Comparison of ENCODE assay signal across 7 cellular contexts in the genomic region with DNA sequence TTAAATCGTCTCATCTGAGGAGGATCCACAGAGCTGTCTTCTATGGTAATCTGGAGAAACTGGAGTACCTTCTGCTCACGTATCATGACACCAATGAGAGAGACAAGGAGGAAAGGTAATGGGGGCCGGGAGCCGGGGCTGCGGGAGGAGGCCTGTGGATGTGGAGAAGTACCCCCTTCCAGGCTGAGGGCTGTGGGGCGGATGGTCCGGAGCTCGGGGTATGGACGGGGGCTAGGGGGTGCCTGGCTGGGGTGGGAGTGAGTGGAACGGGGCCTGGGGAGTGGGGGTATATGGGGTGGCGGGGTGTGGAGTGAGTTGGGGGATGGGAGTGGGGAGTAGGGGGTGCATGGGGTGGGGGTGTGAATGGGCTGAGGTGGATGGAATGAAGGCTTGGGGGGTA.
DNase-seq lines count a peak whose midpoint lies in the region; ATAC-seq and TF ChIP-seq lines count a peak whose summit lies in the region.
"Not testable (repeated sequence)": the region's sequence is repeated elsewhere in the genome, so short reads cannot be mapped to it uniquely, and the experiment has no call there.

No MANE protein-coding gene starts in this region.

- DNase-seq in activated CD8-positive, alpha-beta memory T cell treated with anti-CD3 and anti-CD28 coated beads, Interleukin-2, amount 10 ng/mL, durations not matched to agents 7 days and 5 days; glutamatergic neuron; retinal pigment epithelial cell (ENCODE audit: low read depth): not testable (repeated sequence)

- peak overlapping the region; percentile 52 for H3K4me3 Mint-ChIP-seq in activated CD8-positive, alpha-beta memory T cell treated with anti-CD3 and anti-CD28 coated beads, Interleukin-2, amount 10 ng/mL, durations not matched to agents 7 days and 5 days
- peak overlapping the region; percentile 84 to 88 (median 87) for H3K4me3 Mint-ChIP-seq in brain
- peak overlapping the region; percentile 90 for H3K4me3 Mint-ChIP-seq in glutamatergic neuron (ENCODE audit: unreplicated experiment)

- peak overlapping the region; percentile 90 for H3K9ac ChIP-seq in OCI-LY1 (ENCODE audit: low read length)

- peaks cover 30% of the 10 kb centered on the region for H3K79me2 ChIP-seq in OCI-LY1 (ENCODE audit: insufficient read depth, low read length)

- 69% methylated on average over 5 of the region's 11 CpGs; no CpG with 5 or more reads in 1 of the 2 experiments for WGBS in mesodermal cell (ENCODE audit: insufficient coverage in 2 of 2), 2 experiments

- H3F3A ChIP-seq in OCI-LY1 (ENCODE audit: insufficient read depth, low read length), result not testable (repeated sequence)

- not testable (repeated sequence) for H2AFZ ChIP-seq in OCI-LY1 (ENCODE audit: low read length)

- not testable (repeated sequence) for H3K4me1 Mint-ChIP-seq in activated CD8-positive, alpha-beta memory T cell treated with anti-CD3 and anti-CD28 coated beads, Interleukin-2, amount 10 ng/mL, durations not matched to agents 7 days and 5 days; brain; glutamatergic neuron (ENCODE audit: low read depth, unreplicated experiment)

- CTCF ChIA-PET in activated CD8-positive, alpha-beta memory T cell treated with anti-CD3 and anti-CD28 coated beads, Interleukin-2, amount 10 ng/mL, durations not matched to agents 7 days and 5 days (lab: Charles Lee), result not testable (repeated sequence)

- H3K4me3 ChIP-seq in GM08714 (ENCODE audit: low read length), result peak overlapping the region; percentile 10; the same call in 1 of the 2 replicates
- peak overlapping the region; percentile 87 for H3K4me3 ChIP-seq in OCI-LY1 (ENCODE audit: low read depth, low read length, poor library complexity, severe bottlenecking)
- peak overlapping the region; percentile 34 for H3K4me3 ChIP-seq in mesodermal cell (ENCODE audit: extremely low read depth, insufficient read depth, low read length, poor library complexity, severe bottlenecking)
- H3K4me3 ChIP-seq in retinal pigment epithelial cell (ENCODE audit: low read length), result peak overlapping the region; percentile 25

- H3K4me1 ChIP-seq in OCI-LY1 (ENCODE audit: insufficient read depth, low read length, severe bottlenecking), result peaks cover 16% of the 10 kb centered on the region
- H3K4me1 ChIP-seq in mesodermal cell (ENCODE audit: control insufficient read depth, insufficient read depth, low read length, poor library complexity, severe bottlenecking), result not testable (repeated sequence)

- H3K9me3 ChIP-seq in OCI-LY1 (ENCODE audit: low read length); mesodermal cell (ENCODE audit: control insufficient read depth, low read length): not testable (repeated sequence)

- not testable (repeated sequence) for TF ChIP-seq CTCF in OCI-LY1 (IDR thresholded peaks at IDR 0.05; ENCODE audit: low read length); brain (conservative IDR thresholded peaks at IDR 0.05); glutamatergic neuron (IDR thresholded peaks at IDR 0.05; ENCODE audit: partially characterized antibody, unreplicated experiment); retinal pigment epithelial cell (conservative IDR thresholded peaks at IDR 0.05; ENCODE audit: low read depth, low read length)

- H3K36me3 Mint-ChIP-seq in activated CD8-positive, alpha-beta memory T cell treated with anti-CD3 and anti-CD28 coated beads, Interleukin-2, amount 10 ng/mL, durations not matched to agents 7 days and 5 days; brain; glutamatergic neuron (ENCODE audit: unreplicated experiment): not testable (repeated sequence)

- H3K36me3 ChIP-seq in OCI-LY1 (ENCODE audit: insufficient read depth, low read length), result peaks cover 26% of the 10 kb centered on the region
- H3K36me3 ChIP-seq in mesodermal cell (ENCODE audit: control insufficient read depth, insufficient read depth, low read length), result not testable (repeated sequence)

- H4K20me1 ChIP-seq in OCI-LY1 (ENCODE audit: insufficient read depth, low read length), result not testable (repeated sequence)

- not testable (repeated sequence) for H3K9me3 Mint-ChIP-seq in activated CD8-positive, alpha-beta memory T cell treated with anti-CD3 and anti-CD28 coated beads, Interleukin-2, amount 10 ng/mL, durations not matched to agents 7 days and 5 days (ENCODE audit: low read depth); glutamatergic neuron (ENCODE audit: unreplicated experiment)
- H3K9me3 Mint-ChIP-seq in brain, result peaks cover 3 to 15% (median 9%) of the 10 kb centered on the region in 5 experiments

- not testable (repeated sequence) for H3K27me3 ChIP-seq in OCI-LY1 (ENCODE audit: insufficient read depth, low read length)

- H3K27me3 Mint-ChIP-seq in activated CD8-positive, alpha-beta memory T cell treated with anti-CD3 and anti-CD28 coated beads, Interleukin-2, amount 10 ng/mL, durations not matched to agents 7 days and 5 days, result peaks cover 43% of the 10 kb centered on the region
- H3K27me3 Mint-ChIP-seq in brain, result peaks cover 32% of the 10 kb centered on the region
- H3K27me3 Mint-ChIP-seq in glutamatergic neuron (ENCODE audit: unreplicated experiment), result not testable (repeated sequence)

- H3K27ac ChIP-seq in OCI-LY1 (ENCODE audit: low read depth, low read length, poor library complexity, severe bottlenecking), result peak overlapping the region; percentile 87
- H3K27ac ChIP-seq in mesodermal cell (ENCODE audit: low read depth, low read length, severe bottlenecking), result not testable (repeated sequence)

- H3K27ac Mint-ChIP-seq in activated CD8-positive, alpha-beta memory T cell treated with anti-CD3 and anti-CD28 coated beads, Interleukin-2, amount 10 ng/mL, durations not matched to agents 7 days and 5 days; glutamatergic neuron (ENCODE audit: unreplicated experiment): not testable (repeated sequence)
- H3K27ac Mint-ChIP-seq in brain, result peak overlapping the region in 1 of 5 experiments; percentile 22

- H3K4me2 ChIP-seq in OCI-LY1 (ENCODE audit: low read length), result peak overlapping the region; percentile 72

- not testable (repeated sequence) for ATAC-seq in activated CD8-positive, alpha-beta memory T cell treated with anti-CD3 and anti-CD28 coated beads, Interleukin-2, amount 10 ng/mL, durations not matched to agents 7 days and 5 days

- not testable (repeated sequence) for H3K9me2 ChIP-seq in OCI-LY1 (ENCODE audit: low read depth, low read length)

Comparison
In these comparisons a context has a peak if more than half of its experiments do, and no peak if none do; other contexts are left out.
1. H3K4me3 ChIP-seq: peak in every context shown above with its lines; median percentile 87 in OCI-LY1; 34 in mesodermal cell; 25 in retinal pigment epithelial cell; 10 in GM08714.